8 cellular contexts compared by ENCODE assay signal in the genomic region with DNA sequence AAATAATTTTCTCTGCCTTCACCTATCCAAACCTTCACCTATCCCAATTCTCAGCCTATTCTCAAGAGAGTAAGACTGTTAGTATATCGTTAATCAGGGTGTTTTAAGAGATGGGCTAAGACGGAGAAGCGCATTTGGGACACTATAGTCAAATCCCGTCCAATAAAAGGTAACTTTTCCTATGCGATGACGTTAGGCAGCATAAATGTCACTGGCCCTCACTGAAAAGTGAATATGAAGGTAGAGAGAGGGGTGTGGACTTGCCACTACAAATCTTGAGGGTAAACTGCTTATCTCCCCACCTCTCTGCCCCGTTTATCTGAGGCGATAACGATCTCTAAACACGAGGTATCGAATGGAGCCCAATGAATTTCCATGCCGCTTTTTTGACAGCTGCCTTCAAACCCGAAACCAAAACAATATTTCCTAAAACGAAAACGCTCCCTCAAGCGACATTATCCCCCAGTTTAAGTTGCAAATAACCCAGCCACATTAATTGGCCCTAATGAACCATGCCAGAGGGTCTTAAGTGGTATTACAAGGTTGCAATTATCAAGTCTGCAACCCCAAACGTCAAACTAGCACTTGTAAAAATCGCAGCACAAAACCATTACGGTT. TPM values are rescaled to one million over a fixed set of nuclear protein-coding genes. Genes with fewer than 3 reads are reported as not detected.
DNase-seq lines count a peak whose midpoint lies in the region; ATAC-seq and TF ChIP-seq lines count a peak whose summit lies in the region.

No MANE protein-coding gene starts in this region.

- H3K23ac ChIP-seq in IMR-90 (ENCODE audit: low read depth, low read length) = peak overlapping the region; percentile 94

- H3K27ac ChIP-seq in CD4-positive, CD25-positive, alpha-beta regulatory T cell (ENCODE audit: insufficient read depth, low read length, poor library complexity, severe bottlenecking) = peak overlapping the region; percentile 95
- peak overlapping the region; percentile 100 for H3K27ac ChIP-seq in IMR-90 (ENCODE audit: insufficient read depth, low read length)
- H3K27ac ChIP-seq in right lobe of liver = peak overlapping the region; percentile 97 to 99 (median 98)
- peak overlapping the region in 1 of 2 donors; percentile 95 for H3K27ac ChIP-seq in thoracic aorta

- H3K18ac ChIP-seq in IMR-90 (ENCODE audit: low read depth, low read length) = peak overlapping the region; percentile 39; the same call in 1 of the 2 replicates

- peak overlapping the region; percentile 57 for H2BK120ac ChIP-seq in IMR-90 (ENCODE audit: low read depth, low read length)

- ATAC-seq in CD4-positive, CD25-positive, alpha-beta regulatory T cell (ENCODE audit: low read depth in 2 of 2) = no peak
- ATAC-seq in IMR-90 (ENCODE audit: low read depth) = no peak
- no peak for ATAC-seq in right lobe of liver
- ATAC-seq in thoracic aorta (ENCODE audit: insufficient number of reproducible peaks, low FRiP score, low read depth) = no peak
- no peak for ATAC-seq in HG03025 (IDR thresholded peaks at IDR 0.05; ENCODE audit: low FRiP score, unreplicated experiment)
- no peak for ATAC-seq in HG03520 (IDR thresholded peaks at IDR 0.05; ENCODE audit: unreplicated experiment)

- H4K8ac ChIP-seq in IMR-90 (ENCODE audit: low read depth in 2 of 2, low read length in 2 of 2) = peak overlapping the region; percentile 8 to 43

- no peak for TF ChIP-seq POLR2A in IMR-90 (IDR thresholded peaks at IDR 0.05; ENCODE audit: low read depth, low read length)
- TF ChIP-seq POLR2A in right lobe of liver (IDR thresholded peaks at IDR 0.05) = no peak

- H3K4me2 ChIP-seq in IMR-90 (ENCODE audit: low read depth, low read length) = peak overlapping the region; percentile 97

- in situ Hi-C loops in IMR-90 (cut with MboI; ENCODE audit: low sequenced_read_pairs) = loop anchor here (10.0 kb wide), 3 partner anchors 387 to 477 kb away; no protein-coding TSS in a partner anchor
- in situ Hi-C loops in astrocyte of the spinal cord (cut with HindIII; ENCODE audit: low sequenced_read_pairs) = no loop called here

- TF ChIP-seq CTCF in IMR-90 (conservative IDR thresholded peaks at IDR 0.05; ENCODE audit: low read depth, low read length) (no peak), astrocyte of the spinal cord (IDR thresholded peaks at IDR 0.05; ENCODE audit: low read depth, low read length) (no peak), right lobe of liver (IDR thresholded peaks at IDR 0.05) (no peak), thoracic aorta (IDR thresholded peaks at IDR 0.05) (no peak)

- dilution Hi-C loops in IMR-90 (cut with HindIII; ENCODE audit: low sequenced_read_pairs, unreplicated experiment) = no loop called here

- DNase-seq in CD4-positive, CD25-positive, alpha-beta regulatory T cell = peak in 2 of 3 donors; percentile 13 to 41
- DNase-seq in IMR-90 = peak; percentile 20
- DNase-seq in astrocyte of the spinal cord (ENCODE audit: low read depth, low spot score) = peak; percentile 20
- DNase-seq in right lobe of liver = no peak
- DNase-seq in thoracic aorta (ENCODE audit: low spot score) = no peak
- DNase-seq in activated CD8-positive, alpha-beta memory T cell treated with anti-CD3 and anti-CD28 coated beads for 24 hours = no peak

- peak overlapping the region; percentile 98 for H3K4me3 ChIP-seq in CD4-positive, CD25-positive, alpha-beta regulatory T cell (ENCODE audit: low read depth, low read length)
- H3K4me3 ChIP-seq in IMR-90 (ENCODE audit: insufficient read depth, low read depth, low read length) (peak overlapping the region; percentile 97), astrocyte of the spinal cord (ENCODE audit: low read depth, low read length) (peak overlapping the region; percentile 84), right lobe of liver (peak overlapping the region; percentile 81 to 93 (median 88)), thoracic aorta (peak overlapping the region; percentile 93)

- CTCF ChIA-PET in IMR-90 (lab: Yijun Ruan, JAX) = interaction anchor here (1.6 kb wide), 1 partner anchor 336 kb away, joined by 7 read pairs; no protein-coding TSS in a partner anchor

- H3K14ac ChIP-seq in IMR-90 (replicated peaks; ENCODE audit: low read depth, low read length) = peak overlapping the region; percentile 88

- H4K20me1 ChIP-seq in IMR-90 (ENCODE audit: insufficient read depth, low read length) = peaks cover 38% of the 10 kb centered on the region; the same call in 1 of the 2 replicates

- no peaks in the 10 kb centered on the region for H3K9me3 Mint-ChIP-seq in CD4-positive, CD25-positive, alpha-beta regulatory T cell

- H3K27me3 ChIP-seq in CD4-positive, CD25-positive, alpha-beta regulatory T cell (ENCODE audit: control insufficient read depth, insufficient read depth, low read length) = no peaks in the 10 kb centered on the region
- H3K27me3 ChIP-seq in IMR-90 (ENCODE audit: control insufficient read depth, insufficient read depth, low read length) (no peaks in the 10 kb centered on the region), right lobe of liver (no peaks in the 10 kb centered on the region), thoracic aorta (replicated peaks; ENCODE audit: insufficient read depth) (no peaks in the 10 kb centered on the region)

- POLR2A ChIA-PET in IMR-90 (lab: Charles Lee; ENCODE audit: unreplicated experiment) = no interaction called here

- H3K4ac ChIP-seq in IMR-90 (ENCODE audit: low read depth, low read length) = peak overlapping the region; percentile 81

- H2BK5ac ChIP-seq in IMR-90 (ENCODE audit: low read depth, low read length, poor library complexity, severe bottlenecking) = peak overlapping the region; percentile 97

- peaks cover 17% of the 10 kb centered on the region for H3K36me3 ChIP-seq in CD4-positive, CD25-positive, alpha-beta regulatory T cell (ENCODE audit: control insufficient read depth, insufficient read depth, low read length)
- H3K36me3 ChIP-seq in IMR-90 (ENCODE audit: control insufficient read depth, insufficient read depth, low read length) = peaks cover 9% of the 10 kb centered on the region
- H3K36me3 ChIP-seq in right lobe of liver = peaks cover 0 to 4% (median 0%) of the 10 kb centered on the region in 4 donors
- H3K36me3 ChIP-seq in thoracic aorta = no peaks in the 10 kb centered on the region

- H3K4me1 Mint-ChIP-seq in CD4-positive, CD25-positive, alpha-beta regulatory T cell = peaks cover 40 to 61% (median 49%) of the 10 kb centered on the region in 4 donors

- H3K4me1 ChIP-seq in CD4-positive, CD25-positive, alpha-beta regulatory T cell (ENCODE audit: control insufficient read depth, insufficient read depth, low read length, poor library complexity, severe bottlenecking) = peaks cover 64% of the 10 kb centered on the region
- peaks cover 7% of the 10 kb centered on the region for H3K4me1 ChIP-seq in IMR-90 (ENCODE audit: control insufficient read depth, insufficient read depth, low read length)
- peaks cover 0 to 38% (median 10%) of the 10 kb centered on the region in 4 donors for H3K4me1 ChIP-seq in right lobe of liver
- H3K4me1 ChIP-seq in thoracic aorta (ENCODE audit: control insufficient read depth in 1 of 2, low read depth in 2 of 2) = peaks cover 18 to 39% of the 10 kb centered on the region in 2 donors

- BruUV-seq in IMR-90 (replicated peaks; lab: Mats Ljungman, UMichigan) = no TSS peak

- peak overlapping the region; percentile 80 for H2AK5ac ChIP-seq in IMR-90 (ENCODE audit: low read depth, low read length)

- H2AFZ ChIP-seq in IMR-90 (replicated peaks; ENCODE audit: low read length, poor library complexity) = no peak overlapping the region

- peak overlapping the region; percentile 80 for H3K56ac ChIP-seq in IMR-90 (ENCODE audit: extremely low read depth, insufficient read depth, low read length)

- no peaks in the 10 kb centered on the region for H3K9me3 ChIP-seq in CD4-positive, CD25-positive, alpha-beta regulatory T cell (ENCODE audit: control insufficient read depth in 2 of 2, low read length in 2 of 2)
- no peaks in the 10 kb centered on the region for H3K9me3 ChIP-seq in IMR-90 (ENCODE audit: control insufficient read depth, insufficient read depth, low read length)
- H3K9me3 ChIP-seq in right lobe of liver = no peaks in the 10 kb centered on the region
- no peaks in the 10 kb centered on the region for H3K9me3 ChIP-seq in thoracic aorta

- WGBS in IMR-90 (ENCODE audit: extremely low coverage in 2 of 2, insufficient read length in 1 of 2), 2 experiments = 0% methylated on average over 1 of the region's 19 CpGs; no CpG with 5 or more reads in 1 of the 2 experiments
- WGBS in right lobe of liver (ENCODE audit: insufficient coverage, low coverage, low lambda C conversion rate, missing lambda C conversion rate) = 2% methylated on average over 19 of the region's 19 CpGs

- no peaks in the 10 kb centered on the region for H3K9me1 ChIP-seq in IMR-90 (ENCODE audit: insufficient read depth, low read length)

- peaks cover 0 to 25% of the 10 kb centered on the region in 2 experiments; a peak in 2 of 4 replicates for H3K79me1 ChIP-seq in IMR-90 (ENCODE audit: low read depth in 1 of 2, low read length in 2 of 2)

- peak overlapping the region; percentile 63 for H2BK20ac ChIP-seq in IMR-90 (ENCODE audit: low read depth, low read length)

- peak overlapping the region; percentile 63 to 89 (median 88) for H3K27ac Mint-ChIP-seq in CD4-positive, CD25-positive, alpha-beta regulatory T cell

- H3K36me3 Mint-ChIP-seq in CD4-positive, CD25-positive, alpha-beta regulatory T cell = peaks cover 23% of the 10 kb centered on the region

- no peak for TF ChIP-seq RAD21 in IMR-90 (IDR thresholded peaks at IDR 0.05; ENCODE audit: low read length)

- peak overlapping the region; percentile 10; the same call in 1 of the 2 replicates for H4K5ac ChIP-seq in IMR-90 (ENCODE audit: low read depth, low read length)

- H2BK15ac ChIP-seq in IMR-90 (ENCODE audit: low read depth, low read length) = peak overlapping the region; percentile 23; the same call in 1 of the 3 replicates

- peak overlapping the region; percentile 58 for H2AK9ac ChIP-seq in IMR-90 (replicated peaks; ENCODE audit: low read depth, low read length, poor library complexity)

- peak overlapping the region; percentile 90 for H3K9ac ChIP-seq in IMR-90 (ENCODE audit: low read depth, low read length)

- intact Hi-C loops in IMR-90 (cut with micrococcal nuclease) = loop anchor here (1.0 to 5.0 kb wide), 12 partner anchors 90 to 781 kb away; no protein-coding TSS in a partner anchor
- intact Hi-C loops in right lobe of liver (cut with DNase I) = loop anchor here in 1 of 2 donors (10.0 kb wide), 1 partner anchor 93 kb away; no protein-coding TSS in a partner anchor

- H4K91ac ChIP-seq in IMR-90 (ENCODE audit: insufficient read depth, low read depth, low read length) = peak overlapping the region; percentile 20; the same call in 1 of the 2 replicates

- no peaks in the 10 kb centered on the region for H3K27me3 Mint-ChIP-seq in CD4-positive, CD25-positive, alpha-beta regulatory T cell

- peak overlapping the region; percentile 89 to 98 (median 91) for H3K4me3 Mint-ChIP-seq in CD4-positive, CD25-positive, alpha-beta regulatory T cell

RNA-seq across cellular contexts. Expression of a gene that starts 1.5 kb away (rescaled TPM):
- 154 TPM for total RNA-seq in CD4-positive, CD25-positive, alpha-beta regulatory T cell
- polyA plus RNA-seq in CD4-positive, CD25-positive, alpha-beta regulatory T cell = 10 to 100 TPM; 62.5 to 85.5 (median 71.3) TPM
- total RNA-seq in IMR-90 (2012; rRNA removed) = 62.8 and 77.4 TPM in 2 replicates
- 11.9 and 13.7 TPM in 2 replicates for polyA plus RNA-seq in IMR-90 (2012; rRNA removed)
- polyA plus RNA-seq in IMR-90 (2012; cell fraction: cytosol; rRNA removed) = 3.5 and 4.8 TPM in 2 replicates
- polyA plus RNA-seq in IMR-90 (2012; cell fraction: nucleus; rRNA removed; ENCODE audit: low replicate concordance) = 2.3 and 15.5 TPM in 2 replicates
- 10 to 100 TPM; 27.3 to 60.1 (median 47.2) TPM for total RNA-seq in right lobe of liver
- 10 to 100 TPM; 56.5 to 58.1 TPM for total RNA-seq in thoracic aorta

Comparison
In these comparisons a context has a peak if more than half of its experiments do, and no peak if none do; other contexts are left out.
1. DNase-seq: peak in CD4-positive, CD25-positive, alpha-beta regulatory T cell (2 of 3), IMR-90 (single experiment) and astrocyte of the spinal cord (single experiment); none in right lobe of liver (0 of 3), thoracic aorta (single experiment) and activated CD8-positive, alpha-beta memory T cell treated with anti-CD3 and anti-CD28 coated beads for 24 hours (single experiment).
2. Peak in every context shown above with its lines, with median percentiles within 50 percentile points of each other: H3K4me3 ChIP-seq.